In genomic region chr13:110312669-110313031, GRCh38 we compare ENCODE assay signal across 13 cellular contexts. TPM values are rescaled to one million over a fixed set of nuclear protein-coding genes. Genes with fewer than 3 reads are reported as not detected.
DNase-seq lines count a peak whose midpoint lies in the region; ATAC-seq and TF ChIP-seq lines count a peak whose summit lies in the region.
"Had no signal": no experiment of that assay in that cellular context is flagged by ENCODE, and none has a peak within 500 bp of the region (broad histone marks: within the 10 kb centered on the region; RNA-seq: fewer than 3 reads in every experiment).

No MANE protein-coding gene starts in this region.

- no peak for TF ChIP-seq EP300 in esophagus muscularis mucosa (IDR thresholded peaks at IDR 0.05)

- peaks cover 38% of the 10 kb centered on the region for H3K4me1 Mint-ChIP-seq in neural crest cell

- peaks cover 4% of the 10 kb centered on the region for H3K27me3 Mint-ChIP-seq in neural crest cell (ENCODE audit: low read depth)

- no peak for ATAC-seq in HG02678 (IDR thresholded peaks at IDR 0.05; ENCODE audit: unreplicated experiment)

- no peak for TF ChIP-seq CTCF in NB4 (IDR thresholded peaks at IDR 0.05; ENCODE audit: low read depth, low read length)
- TF ChIP-seq CTCF in esophagus muscularis mucosa (IDR thresholded peaks at IDR 0.05): peak in 1 of 3 experiments; percentile 24
- TF ChIP-seq CTCF in neural crest cell (conservative IDR thresholded peaks at IDR 0.05): no peak

- no peaks in the 10 kb centered on the region for H3K9me3 ChIP-seq in esophagus muscularis mucosa
- no peaks in the 10 kb centered on the region for H3K9me3 ChIP-seq in effector memory CD4-positive, alpha-beta T cell (ENCODE audit: control insufficient read depth, low read length)

- intact Hi-C loops in esophagus muscularis mucosa (cut with DNase I): no loop called here

- H3K27me3 ChIP-seq in esophagus muscularis mucosa: no peaks in the 10 kb centered on the region
- H3K27me3 ChIP-seq in effector memory CD4-positive, alpha-beta T cell (replicated peaks; ENCODE audit: control insufficient read depth, insufficient read depth, low read length, poor library complexity, severe bottlenecking): no peaks in the 10 kb centered on the region

- H3K9me3 Mint-ChIP-seq in neural crest cell: no peaks in the 10 kb centered on the region
- H3K9me3 Mint-ChIP-seq: activated T-cell treated with anti-CD3 and anti-CD28 coated beads, Interleukin-2, amount 50 U/mL, for 24 hours had no signal

- no peak for TF ChIP-seq POLR2A in NB4 (IDR thresholded peaks at IDR 0.05; ENCODE audit: extremely low read depth, insufficient read length)
- no peak for TF ChIP-seq POLR2A in esophagus muscularis mucosa (IDR thresholded peaks at IDR 0.05; ENCODE audit: low read depth)

- H3K36me3 Mint-ChIP-seq in neural crest cell (ENCODE audit: low read depth): peaks cover 8% of the 10 kb centered on the region
- H3K36me3 Mint-ChIP-seq: CD4-positive, CD25-positive, alpha-beta regulatory T cell had no signal

- peak; percentile 74 for DNase-seq in AG08395 (ENCODE audit: low spot score)
- DNase-seq in NB4 (ENCODE audit: low read depth): peak; percentile 8
- no peak for DNase-seq in esophagus muscularis mucosa (ENCODE audit: extremely low spot score)
- no peak for DNase-seq in neural crest cell (ENCODE audit: low read depth, low spot score)
- DNase-seq in NCI-H774 (lab: John Stamatoyannopoulos, UW): no peak
- no peak for DNase-seq in cerebellar nuclear complex (lab: John Stamatoyannopoulos, UW)
- DNase-seq in effector memory CD4-positive, alpha-beta T cell: no peak
- DNase-seq: activated T-cell treated with anti-CD3 and anti-CD28 coated beads, Interleukin-2, amount 50 U/mL, for 24 hours; CD4-positive, CD25-positive, alpha-beta regulatory T cell; KG1; stimulated activated naive CD4-positive, alpha-beta T cell treated with Interleukin-2 at 50 U/mL for 16 hours; T-helper 2 cell had no signal

- H3K27ac ChIP-seq in esophagus muscularis mucosa (replicated peaks in 1 of 4): peak overlapping the region; percentile 99
- H3K27ac ChIP-seq in effector memory CD4-positive, alpha-beta T cell (ENCODE audit: insufficient read depth, low read length, poor library complexity, severe bottlenecking): no peak overlapping the region

- peak overlapping the region; percentile 52 for H3K4me3 Mint-ChIP-seq in neural crest cell
- H3K4me3 Mint-ChIP-seq: activated T-cell treated with anti-CD3 and anti-CD28 coated beads, Interleukin-2, amount 50 U/mL, for 24 hours; CD4-positive, CD25-positive, alpha-beta regulatory T cell had no signal

- peaks cover 0 to 38% (median 20%) of the 10 kb centered on the region in 4 donors for H3K36me3 ChIP-seq in esophagus muscularis mucosa
- H3K36me3 ChIP-seq in effector memory CD4-positive, alpha-beta T cell (ENCODE audit: control insufficient read depth, insufficient read depth, low read length): no peaks in the 10 kb centered on the region

- WGBS in esophagus muscularis mucosa: 71% methylated on average over 4 of the region's 4 CpGs

- H3K4me3 ChIP-seq in NB4 (ENCODE audit: low read depth, low read length) (no peak overlapping the region), esophagus muscularis mucosa (peak overlapping the region; percentile 93 to 97 (median 94))
- H3K4me3 ChIP-seq in effector memory CD4-positive, alpha-beta T cell (ENCODE audit: insufficient read depth, low read depth, low read length, poor library complexity, severe bottlenecking): no peak overlapping the region

- H3K27ac Mint-ChIP-seq in neural crest cell (ENCODE audit: unreplicated experiment): no peak overlapping the region
- H3K27ac Mint-ChIP-seq: activated T-cell treated with anti-CD3 and anti-CD28 coated beads, Interleukin-2, amount 50 U/mL, for 24 hours; CD4-positive, CD25-positive, alpha-beta regulatory T cell had no signal

- H3K4me1 ChIP-seq in esophagus muscularis mucosa: peaks cover 82 to 86% (median 85%) of the 10 kb centered on the region in 4 donors
- no peaks in the 10 kb centered on the region for H3K4me1 ChIP-seq in effector memory CD4-positive, alpha-beta T cell (ENCODE audit: control insufficient read depth, insufficient read depth, low read length, poor library complexity, severe bottlenecking)

RNA-seq across cellular contexts. Expression of gene COL4A2, which starts 5.6 kb away (rescaled TPM):
- total RNA-seq in esophagus muscularis mucosa (100 to 1,000 TPM; 419 to 931 (median 555) TPM), neural crest cell (159 and 164 TPM in 2 replicates)
- total RNA-seq: CD4-positive, CD25-positive, alpha-beta regulatory T cell had no signal

RNA-seq across cellular contexts. Expression of gene COL4A1, which starts 5.7 kb away (rescaled TPM):
- total RNA-seq in esophagus muscularis mucosa: 100 to 1,000 TPM; 328 to 578 (median 405) TPM
- total RNA-seq in neural crest cell: 65.5 and 67.9 TPM in 2 replicates
- total RNA-seq: CD4-positive, CD25-positive, alpha-beta regulatory T cell had no signal

Comparison
In these comparisons a context has a peak if more than half of its experiments do, and no peak if none do; other contexts are left out.
1. DNase-seq: peak in AG08395 (single experiment) and NB4 (single experiment); none in esophagus muscularis mucosa (single experiment), neural crest cell (single experiment), NCI-H774 (single experiment), cerebellar nuclear complex (0 of 2) and effector memory CD4-positive, alpha-beta T cell (0 of 3).
2. H3K4me3 ChIP-seq: peak in esophagus muscularis mucosa (4 of 4); none in NB4 (single experiment) and effector memory CD4-positive, alpha-beta T cell (single experiment).